24 cellular contexts compared by ENCODE assay signal in genomic region chr1:200176181-200176580, GRCh38.
DNase-seq lines count a peak whose midpoint lies in the region; ATAC-seq, FAIRE-seq and TF ChIP-seq lines count a peak whose summit lies in the region.
"Had no signal": no experiment of that assay in that cellular context is flagged by ENCODE, and none has a peak within 500 bp of the region (broad histone marks: within the 10 kb centered on the region; RNA-seq: fewer than 3 reads in every experiment).

No MANE protein-coding gene starts in this region.

- no peak overlapping the region for H2AFZ ChIP-seq in K562 (ENCODE audit: low read depth, low read length)

- in situ Hi-C loops in Caki2 (cut with HindIII; ENCODE audit: low pct_unique_long_range_greater_than_20kb, low sequenced_read_pairs) = loop anchor here (25.0 kb wide), 1 partner anchor 489 kb away; no protein-coding TSS in a partner anchor
- in situ Hi-C loops in K562 (cut with MboI) = no loop called here

- H3K4me1 ChIP-seq in K562 (replicated peaks in 1 of 2; ENCODE audit: control insufficient read depth in 2 of 2, insufficient read depth in 2 of 2, low read length in 2 of 2) = peaks cover 0 to 7% of the 10 kb centered on the region in 2 experiments; a peak in 2 of 5 replicates
- H3K4me1 ChIP-seq: BLaER1, Caco-2, HAP-1 had no signal

- WGBS in K562 (ENCODE audit: insufficient coverage, low coverage, missing lambda C conversion rate) = 15% methylated on average over 7 of the region's 7 CpGs

- DNase-seq in Caki2 (ENCODE audit: low read depth) (peak; percentile 37), K562 (ENCODE audit: extremely low read depth in 1 of 4, low spot score in 3 of 4) (peak in 1 of 4 experiments; percentile 28), NOMO-1 (lab: John Stamatoyannopoulos, UW; ENCODE audit: unreplicated experiment in 2 of 2) (no peak)
- DNase-seq: Caco-2; CD4-positive, CD25-positive, alpha-beta regulatory T cell; CD8-positive, alpha-beta T cell; DMS 273 treated with DMSO at 0.1 percent for 48 hours; DMS79; EL; GDM1; GOT3; HFFc6 had no signal

- TF ChIP-seq POLR2A in K562 (conservative IDR thresholded peaks at IDR 0.05) = no peak

- no peak overlapping the region for H3K9ac ChIP-seq in K562 (ENCODE audit: insufficient read depth in 1 of 2, low read depth in 2 of 2, low read length in 2 of 2)
- H3K9ac ChIP-seq: BLaER1 had no signal

- peak; percentile 58 for FAIRE-seq in K562 (lab: Jason Lieb, UNC)
- FAIRE-seq: A204.1, D721Med, GM12878, GM19239, H54 had no signal

- H3K9me3 ChIP-seq in K562 (replicated peaks; ENCODE audit: control insufficient read depth, insufficient read depth, low read depth, low read length) = no peaks in the 10 kb centered on the region
- H3K9me3 ChIP-seq: BLaER1, Caco-2, HAP-1 had no signal

- H3K36me3 ChIP-seq in K562 (ENCODE audit: control insufficient read depth, insufficient read depth, low read length) = no peaks in the 10 kb centered on the region
- H3K36me3 ChIP-seq: BLaER1 had no signal

- H3K79me2 ChIP-seq in K562 (ENCODE audit: control insufficient read depth, insufficient read depth, low read length) = no peaks in the 10 kb centered on the region

- H3K9me1 ChIP-seq in K562 (ENCODE audit: control insufficient read depth, insufficient read depth, low read length) = no peaks in the 10 kb centered on the region

- no peaks in the 10 kb centered on the region for H4K20me1 ChIP-seq in K562 (replicated peaks; ENCODE audit: control insufficient read depth, insufficient read depth, low read length)
- H4K20me1 ChIP-seq: BLaER1 had no signal

- intact Hi-C loops in K562 (cut with micrococcal nuclease) = no loop called here

- CTCF ChIA-PET in K562 (lab: Yijun Ruan, JAX; ENCODE audit: low intra/inter-chr PET ratio) = no interaction called here

- TF ChIP-seq EP300 in K562 (IDR thresholded peaks at IDR 0.05; ENCODE audit: low read length) = no peak

- no peak for TF ChIP-seq RAD21 in K562 (CRISPR knock-in tag; conservative IDR thresholded peaks at IDR 0.05 in 1 of 2, IDR thresholded peaks at IDR 0.05 in 1 of 2)

- no peak overlapping the region for H3K4me2 ChIP-seq in K562 (ENCODE audit: insufficient read depth, low read length)
- H3K4me2 ChIP-seq: BLaER1 had no signal

- no TSS peak for BruUV-seq in K562 (replicated peaks; lab: Mats Ljungman, UMichigan)

- POLR2A ChIA-PET in K562 (lab: Yijun Ruan, JAX) = interaction anchor here (1.0 to 1.1 kb wide), 2 partner anchors 9 to 10 kb away, joined by 3 read pairs; no protein-coding TSS in a partner anchor

- H3K27ac ChIP-seq in K562 (ENCODE audit: extremely low read depth, low read depth, low read length) = no peak overlapping the region
- H3K27ac ChIP-seq: 22Rv1, BLaER1, C4-2B had no signal

- TF ChIP-seq CTCF in K562 (IDR thresholded peaks at IDR 0.05 in 2 of 3, conservative IDR thresholded peaks at IDR 0.05 in 1 of 3; ENCODE audit: insufficient read depth in 2 of 3, low read depth in 1 of 3, low read length in 3 of 3) = no peak

- 0 out of 5 replicates have a peak, but pooled peaks cover 0 to 5% of the 10 kb centered on the region in 2 experiments for H3K27me3 ChIP-seq in K562 (ENCODE audit: control insufficient read depth in 2 of 2, insufficient read depth in 2 of 2, low read length in 2 of 2)
- H3K27me3 ChIP-seq: BLaER1 had no signal

- ATAC-seq in K562 (no peak; the same call in 2 of the 3 replicates), esophagus mucosa (peak; percentile 55), GM19455 (IDR thresholded peaks at IDR 0.05; ENCODE audit: unreplicated experiment) (no peak), GM21526 (IDR thresholded peaks at IDR 0.05; ENCODE audit: low FRiP score, unreplicated experiment) (no peak)
- ATAC-seq: CD8-positive, alpha-beta T cell; GM12878 had no signal

- H3K4me3 ChIP-seq in K562 = no peak overlapping the region
- H3K4me3 ChIP-seq: BLaER1, GM12878, HAP-1 had no signal

TF ChIP-seq in K562, 482 proteins besides CTCF, POLR2A, EP300 and RAD21:
- no peak for TF ChIP-seq ZNF347 (CRISPR knock-in tag; IDR thresholded peaks at IDR 0.05; ENCODE audit: low read depth)
- TF ChIP-seq NRF1 (conservative IDR thresholded peaks at IDR 0.05 in 1 of 2, IDR thresholded peaks at IDR 0.05 in 1 of 2) = peak in 1 of 2 experiments; percentile 30; a peak in 2 of 4 replicates
TF ChIP-seq in K562: peak in this region for 1.
